8 cellular contexts compared by ENCODE assay signal in genomic region chr6:6712258-6712978, GRCh38.
DNase-seq lines count a peak whose midpoint lies in the region; ATAC-seq, FAIRE-seq and TF ChIP-seq lines count a peak whose summit lies in the region.

No MANE protein-coding gene starts in this region.

- FAIRE-seq in astrocyte (lab: Jason Lieb, UNC): peak; percentile 94

- H3K79me2 ChIP-seq in astrocyte (ENCODE audit: insufficient read depth, low read length): no peaks in the 10 kb centered on the region

- H3K36me3 ChIP-seq in GM06990 (ENCODE audit: control insufficient read depth, insufficient read depth, low read length): no peaks in the 10 kb centered on the region
- H3K36me3 ChIP-seq in astrocyte (ENCODE audit: insufficient read depth, low read length): no peaks in the 10 kb centered on the region
- no peaks in the 10 kb centered on the region for H3K36me3 ChIP-seq in mucosa of rectum (ENCODE audit: control insufficient read depth in 2 of 2, insufficient read depth in 2 of 2, low read length in 2 of 2)

- no peaks in the 10 kb centered on the region for H3K9me3 ChIP-seq in astrocyte (ENCODE audit: insufficient read depth, low read depth, low read length)
- no peaks in the 10 kb centered on the region for H3K9me3 ChIP-seq in mucosa of rectum (ENCODE audit: control insufficient read depth in 2 of 2, low read length in 2 of 2)

- H3K4me2 ChIP-seq in astrocyte (ENCODE audit: low read length): peak overlapping the region; percentile 71

- peaks cover 16% of the 10 kb centered on the region for H3K4me1 Mint-ChIP-seq in astrocyte (ENCODE audit: low read depth, unreplicated experiment)
- peaks cover 7 to 11% of the 10 kb centered on the region in 2 donors for H3K4me1 Mint-ChIP-seq in effector memory CD8-positive, alpha-beta T cell (ENCODE audit: low read depth in 2 of 2)

- peaks cover 3% of the 10 kb centered on the region for H3K9me3 Mint-ChIP-seq in astrocyte (ENCODE audit: unreplicated experiment)
- no peaks in the 10 kb centered on the region for H3K9me3 Mint-ChIP-seq in effector memory CD8-positive, alpha-beta T cell

- H3K36me3 Mint-ChIP-seq in astrocyte (ENCODE audit: low read depth, unreplicated experiment): no peaks in the 10 kb centered on the region
- no peaks in the 10 kb centered on the region for H3K36me3 Mint-ChIP-seq in effector memory CD8-positive, alpha-beta T cell (ENCODE audit: insufficient read depth)

- peak overlapping the region; percentile 56 for H3K9ac ChIP-seq in astrocyte (ENCODE audit: low read length)
- peak overlapping the region; percentile 45 to 66 for H3K9ac ChIP-seq in mucosa of rectum (ENCODE audit: low read depth in 1 of 2, low read length in 2 of 2)

- H3K4me3 Mint-ChIP-seq in astrocyte (ENCODE audit: unreplicated experiment): no peak overlapping the region
- H3K4me3 Mint-ChIP-seq in effector memory CD8-positive, alpha-beta T cell: peak overlapping the region in 1 of 2 donors; percentile 13

- H3K4me1 ChIP-seq in astrocyte (ENCODE audit: insufficient read depth, low read length) (peaks cover 22% of the 10 kb centered on the region), mucosa of rectum (ENCODE audit: control insufficient read depth in 2 of 2, insufficient read depth in 2 of 2, low read length in 2 of 2) (peaks cover 16 to 23% of the 10 kb centered on the region in 2 donors)

- H3K27me3 Mint-ChIP-seq in astrocyte (ENCODE audit: low read depth, unreplicated experiment): no peaks in the 10 kb centered on the region
- peaks cover 39 to 55% of the 10 kb centered on the region in 2 donors for H3K27me3 Mint-ChIP-seq in effector memory CD8-positive, alpha-beta T cell

- DNase-seq in GM06990 (ENCODE audit: extremely low read depth, insufficient read length) (peak; percentile 14), HuH-7.5 (ENCODE audit: low spot score) (peak; percentile 73), astrocyte (ENCODE audit: low read depth) (peak; percentile 96), NCI-H1694 (lab: John Stamatoyannopoulos, UW) (no peak)
- no peak for DNase-seq in stimulated activated CD4-positive, alpha-beta T cell treated with anti-CD3 and anti-CD28 coated beads, Interleukin-12 subunit alpha, Interleukin-12 subunit beta, amount 100 ng/mL, for 4 hours
- DNase-seq in effector memory CD8-positive, alpha-beta T cell: no peak
- no peak for DNase-seq in stimulated activated CD4-positive, alpha-beta T cell treated with anti-CD3 and anti-CD28 coated beads, Interleukin-4, amount 100 ng/mL, for 24 hours

- no peak for ATAC-seq in effector memory CD8-positive, alpha-beta T cell (replicated peaks)

- TF ChIP-seq CTCF in GM06990 (IDR thresholded peaks at IDR 0.05; ENCODE audit: insufficient read depth, low read length, poor library complexity, severe bottlenecking) (no peak), astrocyte (IDR thresholded peaks at IDR 0.05; ENCODE audit: insufficient read depth, low read depth, low read length) (no peak)

- H3K27me3 ChIP-seq in GM06990 (replicated peaks; ENCODE audit: control insufficient read depth, insufficient read depth, low read length) (no peaks in the 10 kb centered on the region), astrocyte (ENCODE audit: insufficient read depth, low read length) (peaks cover 3% of the 10 kb centered on the region), mucosa of rectum (ENCODE audit: control insufficient read depth in 2 of 2, insufficient read depth in 2 of 2, low read length in 2 of 2) (no peaks in the 10 kb centered on the region)

- H2AFZ ChIP-seq in astrocyte (ENCODE audit: low read depth, low read length): peak overlapping the region; percentile 54

- no peaks in the 10 kb centered on the region for H4K20me1 ChIP-seq in astrocyte (ENCODE audit: insufficient read depth, low read length)

- no peak overlapping the region for H3K4me3 ChIP-seq in GM06990 (replicated peaks; ENCODE audit: low read depth, low read length)
- H3K4me3 ChIP-seq in astrocyte (ENCODE audit: insufficient read depth, low read depth, low read length): no peak overlapping the region
- H3K4me3 ChIP-seq in mucosa of rectum (ENCODE audit: low read length in 2 of 2): peak overlapping the region; percentile 33 to 37

- H3K27ac ChIP-seq in astrocyte (ENCODE audit: low read depth, low read length): peak overlapping the region; percentile 52
- peak overlapping the region; percentile 76 to 84 for H3K27ac ChIP-seq in mucosa of rectum (ENCODE audit: low read depth in 2 of 2, low read length in 2 of 2)

- no peak overlapping the region for H3K27ac Mint-ChIP-seq in astrocyte (ENCODE audit: unreplicated experiment)
- H3K27ac Mint-ChIP-seq in effector memory CD8-positive, alpha-beta T cell: peak overlapping the region in 1 of 2 donors; percentile 61

Comparison
In these comparisons a context has a peak if more than half of its experiments do, and no peak if none do; other contexts are left out.
1. DNase-seq: peak in GM06990 (single experiment), HuH-7.5 (single experiment) and astrocyte (single experiment); none in NCI-H1694 (single experiment), stimulated activated CD4-positive, alpha-beta T cell treated with anti-CD3 and anti-CD28 coated beads, Interleukin-12 subunit alpha, Interleukin-12 subunit beta, amount 100 ng/mL, for 4 hours (single experiment), effector memory CD8-positive, alpha-beta T cell (0 of 3) and stimulated activated CD4-positive, alpha-beta T cell treated with anti-CD3 and anti-CD28 coated beads, Interleukin-4, amount 100 ng/mL, for 24 hours (single experiment).
2. H3K4me3 ChIP-seq: peak in mucosa of rectum (2 of 2); none in GM06990 (single experiment) and astrocyte (single experiment).